9 cellular contexts compared by ENCODE assay signal in genomic region chr2:201148434-201148833, GRCh38. TPM values are rescaled to one million over a fixed set of nuclear protein-coding genes. Genes with fewer than 3 reads are reported as not detected.
DNase-seq lines count a peak whose midpoint lies in the region; ATAC-seq, FAIRE-seq and TF ChIP-seq lines count a peak whose summit lies in the region.
"Had no signal": no experiment of that assay in that cellular context is flagged by ENCODE, and none has a peak within 500 bp of the region (broad histone marks: within the 10 kb centered on the region; RNA-seq: fewer than 3 reads in every experiment).

No MANE protein-coding gene starts in this region.

- H3K4me3 Mint-ChIP-seq in CD8-positive, alpha-beta T cell, result no peak overlapping the region
- no peak overlapping the region for H3K4me3 Mint-ChIP-seq in progenitor cell of endocrine pancreas (ENCODE audit: low read depth)

- H3K27me3 ChIP-seq in CD8-positive, alpha-beta T cell (ENCODE audit: insufficient read depth, low read length), result no peaks in the 10 kb centered on the region
- no peaks in the 10 kb centered on the region for H3K27me3 ChIP-seq in esophagus (ENCODE audit: control insufficient read depth in 1 of 2, insufficient read depth in 2 of 2, low read length in 2 of 2)

- no peak for TF ChIP-seq CTCF in CD8-positive, alpha-beta T cell (IDR thresholded peaks at IDR 0.05)
- TF ChIP-seq CTCF in progenitor cell of endocrine pancreas (IDR thresholded peaks at IDR 0.05; ENCODE audit: unreplicated experiment), result no peak

- DNase-seq in CD8-positive, alpha-beta T cell, result no peak
- peak; percentile 48 for DNase-seq in NCI-H1694 treated with DMSO at 0.1 percent for 48 hours (lab: John Stamatoyannopoulos, UW)
- DNase-seq in progenitor cell of endocrine pancreas (ENCODE audit: low spot score, unreplicated experiment), result no peak
- no peak for DNase-seq in NK-92 (lab: John Stamatoyannopoulos, UW; ENCODE audit: unreplicated experiment)
- no peak for DNase-seq in globus pallidus (ENCODE audit: low spot score)
- no peak for DNase-seq in islet precursor cell
- no peak for DNase-seq in frontal cortex (ENCODE audit: low spot score in 2 of 2)
- DNase-seq: NK-92 treated with Interleukin-12 subunit alpha and Interleukin-12 subunit beta, amount 100 ng/mL, for 24 hours had no signal

- H3K4me3 ChIP-seq in CD8-positive, alpha-beta T cell (ENCODE audit: low read depth, low read length), result no peak overlapping the region
- H3K4me3 ChIP-seq in esophagus (ENCODE audit: low read depth in 1 of 2, low read length in 2 of 2), result no peak overlapping the region

- no peak for FAIRE-seq in frontal cortex (lab: Jason Lieb, UNC)

- H3K9me3 ChIP-seq in CD8-positive, alpha-beta T cell (ENCODE audit: low read length), result no peaks in the 10 kb centered on the region
- H3K9me3 ChIP-seq in esophagus (ENCODE audit: control insufficient read depth in 2 of 2, insufficient read depth in 1 of 2, low read depth in 1 of 2, low read length in 1 of 2), result no peaks in the 10 kb centered on the region

- H3K27me3 Mint-ChIP-seq in CD8-positive, alpha-beta T cell (ENCODE audit: low read depth), result no peaks in the 10 kb centered on the region
- H3K27me3 Mint-ChIP-seq in progenitor cell of endocrine pancreas, result no peaks in the 10 kb centered on the region

- H3K4me1 ChIP-seq in CD8-positive, alpha-beta T cell (ENCODE audit: insufficient read depth, low read length), result no peaks in the 10 kb centered on the region
- peaks cover 0 to 4% of the 10 kb centered on the region in 2 donors for H3K4me1 ChIP-seq in esophagus (ENCODE audit: control insufficient read depth in 2 of 2, insufficient read depth in 2 of 2, low read length in 1 of 2)

- H3K4me1 Mint-ChIP-seq in CD8-positive, alpha-beta T cell (ENCODE audit: low read depth), result peaks cover 21% of the 10 kb centered on the region
- peaks cover 20% of the 10 kb centered on the region for H3K4me1 Mint-ChIP-seq in progenitor cell of endocrine pancreas (ENCODE audit: low read depth)

- no peaks in the 10 kb centered on the region for H3K9me3 Mint-ChIP-seq in CD8-positive, alpha-beta T cell
- H3K9me3 Mint-ChIP-seq in progenitor cell of endocrine pancreas (ENCODE audit: low read depth), result no peaks in the 10 kb centered on the region

- peaks cover 65% of the 10 kb centered on the region for H3K36me3 Mint-ChIP-seq in CD8-positive, alpha-beta T cell
- peaks cover 9% of the 10 kb centered on the region for H3K36me3 Mint-ChIP-seq in progenitor cell of endocrine pancreas (ENCODE audit: insufficient read depth)

- CTCF ChIA-PET in CD8-positive, alpha-beta T cell (lab: Charles Lee), result interaction anchor here (1.1 to 3.4 kb wide), 4 partner anchors 10 to 30 kb away, joined by 3 to 13 read pairs (median 8); no protein-coding TSS in a partner anchor

- POLR2A ChIA-PET in CD8-positive, alpha-beta T cell (lab: Charles Lee), result interaction anchor here (0.6 to 1.4 kb wide), 2 partner anchors 9 to 26 kb away, joined by 3 to 4 read pairs; no protein-coding TSS in a partner anchor

- peak overlapping the region; percentile 82 for H3K27ac Mint-ChIP-seq in CD8-positive, alpha-beta T cell
- H3K27ac Mint-ChIP-seq in progenitor cell of endocrine pancreas, result peak overlapping the region; percentile 12

- H3K27ac ChIP-seq in CD8-positive, alpha-beta T cell (ENCODE audit: low read depth, low read length), result no peak overlapping the region
- peak overlapping the region; percentile 58 to 68 for H3K27ac ChIP-seq in esophagus (ENCODE audit: low read depth in 2 of 2, low read length in 1 of 2)

- 77 to 80% methylated on average over 1 of the region's 1 CpG for WGBS in esophagus, 2 donors

- no peak for ATAC-seq in CD8-positive, alpha-beta T cell

- H3K36me3 ChIP-seq in CD8-positive, alpha-beta T cell (ENCODE audit: insufficient read depth, low read length), result peaks cover 22% of the 10 kb centered on the region
- peaks cover 3 to 19% of the 10 kb centered on the region in 2 donors for H3K36me3 ChIP-seq in esophagus (ENCODE audit: control insufficient read depth in 2 of 2, insufficient read depth in 2 of 2, low read length in 1 of 2)

- intact Hi-C loops in CD8-positive, alpha-beta T cell (cut with DNase I, micrococcal nuclease), result no loop called here

RNA-seq across cellular contexts. Expression of gene CFLAR, which starts 32.5 kb away (rescaled TPM):
- total RNA-seq in CD8-positive, alpha-beta T cell, result 100 to 1,000 TPM; 153 to 156 TPM
- polyA plus RNA-seq in esophagus, result 10 to 100 TPM; 39.6 to 58.5 TPM
- 46.1 and 50.0 TPM in 2 replicates for total RNA-seq in progenitor cell of endocrine pancreas
- total RNA-seq in frontal cortex, result 26.1 TPM

RNA-seq across cellular contexts. Expression of gene CASP10, which starts 34.5 kb away (rescaled TPM):
- 10 to 100 TPM in 1 of 2 experiments, 1 to 10 TPM in 1; 9.8 to 10.4 TPM for total RNA-seq in CD8-positive, alpha-beta T cell
- polyA plus RNA-seq in esophagus, result 1 to 10 TPM; 5.2 to 8.7 TPM
- total RNA-seq in progenitor cell of endocrine pancreas (9.0 and 9.9 TPM in 2 replicates), frontal cortex (2.4 TPM)
